14 cellular contexts compared by ENCODE assay signal in the genomic region with DNA sequence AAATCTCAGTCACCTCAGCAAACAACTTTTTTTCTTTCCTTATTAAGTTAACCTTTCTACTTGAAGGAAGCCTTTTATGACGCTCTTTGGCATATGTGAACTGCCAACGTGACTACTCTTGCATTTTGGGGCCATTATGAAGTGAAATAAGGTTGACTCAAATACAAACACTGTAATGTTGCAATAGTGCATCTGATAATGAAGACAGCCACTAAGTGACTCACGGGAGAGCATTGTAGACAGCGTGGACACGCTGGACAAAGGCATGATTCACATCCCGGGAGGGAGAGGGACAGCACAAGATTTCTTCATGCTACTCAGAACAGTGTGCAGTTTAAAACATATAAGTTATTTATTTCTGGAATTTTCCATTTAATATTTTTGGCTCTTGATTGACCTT.
DNase-seq lines count a peak whose midpoint lies in the region; ATAC-seq and TF ChIP-seq lines count a peak whose summit lies in the region.
"Had no signal": no experiment of that assay in that cellular context is flagged by ENCODE, and none has a peak within 500 bp of the region (broad histone marks: within the 10 kb centered on the region; RNA-seq: fewer than 3 reads in every experiment).

No MANE protein-coding gene starts in this region.

- CTCF ChIA-PET in AG04450 (lab: Charles Lee), result interaction anchor here (1.2 to 7.4 kb wide), 3 partner anchors 13 to 183 kb away, joined by 4 to 170 read pairs (median 6); no protein-coding TSS in a partner anchor

- POLR2A ChIA-PET in AG04450 (lab: Yijun Ruan, JAX), result no interaction called here

- DNase-seq in AG04450 (ENCODE audit: low read depth, low spot score) (peak; percentile 76), HT1080 (ENCODE audit: low read depth) (peak; percentile 95), brain microvascular endothelial cell (peak; percentile 97), left lobe of liver (ENCODE audit: low spot score) (peak; percentile 56), COR-L47 (lab: John Stamatoyannopoulos, UW) (no peak), NCI-H82 (lab: John Stamatoyannopoulos, UW) (no peak)
- DNase-seq: activated T-cell treated with anti-CD3 and anti-CD28 coated beads, Interleukin-2, amount 50 U/mL, for 48 hours; CD4-positive, CD25-positive, alpha-beta regulatory T cell; colonic mucosa; immature natural killer cell; NCI-H1105 had no signal

- in situ Hi-C loops in brain microvascular endothelial cell (cut with HindIII; ENCODE audit: low pct_ligation_motif_present, low sequenced_read_pairs), result loop anchor here (25.0 kb wide), 2 partner anchors 136 to 661 kb away; a partner anchor contains a TSS

- H3K4me3 ChIP-seq in AG04450 (ENCODE audit: low read depth, low read length), result no peak overlapping the region
- H3K4me3 ChIP-seq in brain microvascular endothelial cell (ENCODE audit: low read depth, low read length), result no peak overlapping the region
- no peak overlapping the region for H3K4me3 ChIP-seq in gastroesophageal sphincter
- H3K4me3 ChIP-seq: colonic mucosa had no signal

- ATAC-seq in left lobe of liver, result peak; percentile 51
- no peak for ATAC-seq in GM18861 (IDR thresholded peaks at IDR 0.05; ENCODE audit: unreplicated experiment)
- no peak for ATAC-seq in gastroesophageal sphincter

- no peak for TF ChIP-seq POLR2A in gastroesophageal sphincter (IDR thresholded peaks at IDR 0.05)

- no peak for TF ChIP-seq EP300 in gastroesophageal sphincter (IDR thresholded peaks at IDR 0.05)

- no peaks in the 10 kb centered on the region for H3K4me1 ChIP-seq in gastroesophageal sphincter
- H3K4me1 ChIP-seq: colonic mucosa, parathyroid adenoma had no signal

- H3K27me3 ChIP-seq in AG04450 (ENCODE audit: control insufficient read depth, insufficient read depth, low read length), result no peaks in the 10 kb centered on the region
- H3K27me3 ChIP-seq in brain microvascular endothelial cell (replicated peaks), result no peaks in the 10 kb centered on the region
- peaks cover 31% of the 10 kb centered on the region for H3K27me3 ChIP-seq in gastroesophageal sphincter
- H3K27me3 ChIP-seq: colonic mucosa had no signal

- WGBS in gastroesophageal sphincter (ENCODE audit: low coverage in 1 of 2), 2 donors, result 29 to 41% methylated on average over 3 to 6 of the region's 6 CpGs

- H3K9me3 ChIP-seq in AG04450 (ENCODE audit: control insufficient read depth, insufficient read depth, low read length) (no peaks in the 10 kb centered on the region), gastroesophageal sphincter (no peaks in the 10 kb centered on the region)
- H3K9me3 ChIP-seq: colonic mucosa had no signal

- H3K27ac ChIP-seq in AG04450 (ENCODE audit: low read depth, low read length) (no peak overlapping the region), brain microvascular endothelial cell (peak overlapping the region; percentile 72), gastroesophageal sphincter (no peak overlapping the region)
- H3K27ac ChIP-seq: colonic mucosa, parathyroid adenoma had no signal

- TF ChIP-seq CTCF in AG04450 (IDR thresholded peaks at IDR 0.05; ENCODE audit: low read depth, low read length) (no peak), brain microvascular endothelial cell (IDR thresholded peaks at IDR 0.05; ENCODE audit: low read depth, low read length, missing control alignments) (no peak), gastroesophageal sphincter (IDR thresholded peaks at IDR 0.05) (no peak)

- H3K36me3 ChIP-seq in brain microvascular endothelial cell (replicated peaks) (no peaks in the 10 kb centered on the region), gastroesophageal sphincter (no peaks in the 10 kb centered on the region)
- H3K36me3 ChIP-seq: colonic mucosa had no signal

Comparison
In these comparisons a context has a peak if more than half of its experiments do, and no peak if none do; other contexts are left out.
1. DNase-seq: peak in AG04450 (single experiment), HT1080 (single experiment), brain microvascular endothelial cell (single experiment) and left lobe of liver (single experiment); none in COR-L47 (single experiment) and NCI-H82 (single experiment).